8 cellular contexts compared by ENCODE assay signal in the genomic region with DNA sequence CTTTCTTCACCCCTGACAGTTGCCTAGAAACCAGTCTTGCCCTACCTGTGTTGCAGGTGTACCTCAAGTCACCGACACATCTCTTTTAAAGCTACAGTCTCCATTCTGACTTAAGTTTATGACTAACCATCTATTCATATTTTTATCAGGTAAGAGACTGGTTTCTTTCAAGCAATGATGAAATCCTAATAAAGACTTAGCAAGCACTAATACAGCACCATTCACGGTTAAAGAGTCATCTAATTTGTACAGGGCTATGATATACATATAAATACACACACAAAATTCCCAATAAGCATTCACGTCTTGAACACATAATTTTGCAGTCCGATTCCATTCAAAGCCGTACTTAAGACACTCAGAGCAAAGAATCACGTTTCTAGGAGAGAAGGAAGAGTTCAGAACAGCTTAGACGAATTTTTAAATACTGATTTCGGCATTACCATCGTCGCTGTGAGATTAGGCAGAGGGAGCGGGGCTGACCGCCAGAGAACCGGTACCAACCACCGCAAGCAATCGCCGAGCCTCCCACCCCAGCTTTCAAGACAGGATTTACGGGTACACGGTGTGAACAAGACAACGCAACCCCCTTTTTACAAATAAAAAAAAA. TPM values are rescaled to one million over a fixed set of nuclear protein-coding genes. Genes with fewer than 3 reads are reported as not detected.
A peak's percentile ranks its signal among the peaks of the same experiment; 100 is the strongest.
DNase-seq lines count a peak whose midpoint lies in the region; ATAC-seq lines count a peak whose summit lies in the region.

No MANE protein-coding gene starts in this region.

- DNase-seq in activated CD4-positive, alpha-beta T cell treated with anti-CD3 and anti-CD28 coated beads for 36 hours = no peak
- no peak for DNase-seq in activated CD4-positive, alpha-beta T cell treated with anti-CD3 and anti-CD28 coated beads for 48 hours
- no peak for DNase-seq in activated T-helper 2 cell treated with anti-CD3 and anti-CD28 coated beads, Interferon-gamma antibody, Interleukin-2, Interleukin-4, amounts not matched to agents 10 μg/mL and 5 μg/mL and 100 μg/mL, durations not matched to agents 14 hours and 24 hours and 36 hours (ENCODE audit: low spot score)
- no peak for DNase-seq in stimulated activated naive B cell treated with anti-CD40 and anti-IgM and Interleukin-4, amounts not matched to agents 10 μg/mL and 1 μg/mL and 100 μg/mL, for 72 hours
- no peak for DNase-seq in Karpas-422
- DNase-seq in NCI-H128 (lab: John Stamatoyannopoulos, UW; ENCODE audit: unreplicated experiment) = no peak

- CTCF ChIA-PET in activated CD4-positive, alpha-beta T cell treated with anti-CD3 and anti-CD28 coated beads for 36 hours (lab: Charles Lee) = interaction anchor here (1.0 to 2.1 kb wide), 3 partner anchors 10 to 50 kb away, joined by 4 to 14 read pairs (median 5); no protein-coding TSS in a partner anchor

- H3K4me3 Mint-ChIP-seq in activated CD4-positive, alpha-beta T cell treated with anti-CD3 and anti-CD28 coated beads for 36 hours = peak overlapping the region; percentile 78
- H3K4me3 Mint-ChIP-seq in activated T-helper 2 cell treated with anti-CD3 and anti-CD28 coated beads, Interferon-gamma antibody, Interleukin-2, Interleukin-4, amounts not matched to agents 10 μg/mL and 5 μg/mL and 100 μg/mL, durations not matched to agents 14 hours and 24 hours and 36 hours (ENCODE audit: low read depth) = peak overlapping the region; percentile 88
- H3K4me3 Mint-ChIP-seq in stimulated activated naive B cell treated with anti-CD40 and anti-IgM and Interleukin-4, amounts not matched to agents 10 μg/mL and 1 μg/mL and 100 μg/mL, for 72 hours = peak overlapping the region; percentile 84 to 87

- H3K9me3 Mint-ChIP-seq in activated CD4-positive, alpha-beta T cell treated with anti-CD3 and anti-CD28 coated beads for 36 hours (ENCODE audit: low read depth) = no peaks in the 10 kb centered on the region
- no peaks in the 10 kb centered on the region for H3K9me3 Mint-ChIP-seq in activated T-helper 2 cell treated with anti-CD3 and anti-CD28 coated beads, Interferon-gamma antibody, Interleukin-2, Interleukin-4, amounts not matched to agents 10 μg/mL and 5 μg/mL and 100 μg/mL, durations not matched to agents 14 hours and 24 hours and 36 hours
- no peaks in the 10 kb centered on the region for H3K9me3 Mint-ChIP-seq in stimulated activated naive B cell treated with anti-CD40 and anti-IgM and Interleukin-4, amounts not matched to agents 10 μg/mL and 1 μg/mL and 100 μg/mL, for 72 hours

- H3K36me3 ChIP-seq in Karpas-422 (ENCODE audit: insufficient read depth, low read length) = no peaks in the 10 kb centered on the region

- no peaks in the 10 kb centered on the region for H4K20me1 ChIP-seq in Karpas-422 (ENCODE audit: insufficient read depth, low read depth, low read length)

- H3K27me3 Mint-ChIP-seq in activated CD4-positive, alpha-beta T cell treated with anti-CD3 and anti-CD28 coated beads for 36 hours = peaks cover 23% of the 10 kb centered on the region
- H3K27me3 Mint-ChIP-seq in activated T-helper 2 cell treated with anti-CD3 and anti-CD28 coated beads, Interferon-gamma antibody, Interleukin-2, Interleukin-4, amounts not matched to agents 10 μg/mL and 5 μg/mL and 100 μg/mL, durations not matched to agents 14 hours and 24 hours and 36 hours (ENCODE audit: low read depth) = peaks cover 56% of the 10 kb centered on the region
- peaks cover 17 to 20% of the 10 kb centered on the region in 2 donors for H3K27me3 Mint-ChIP-seq in stimulated activated naive B cell treated with anti-CD40 and anti-IgM and Interleukin-4, amounts not matched to agents 10 μg/mL and 1 μg/mL and 100 μg/mL, for 72 hours

- no peaks in the 10 kb centered on the region for H3K36me3 Mint-ChIP-seq in activated CD4-positive, alpha-beta T cell treated with anti-CD3 and anti-CD28 coated beads for 36 hours (ENCODE audit: low read depth)
- H3K36me3 Mint-ChIP-seq in activated T-helper 2 cell treated with anti-CD3 and anti-CD28 coated beads, Interferon-gamma antibody, Interleukin-2, Interleukin-4, amounts not matched to agents 10 μg/mL and 5 μg/mL and 100 μg/mL, durations not matched to agents 14 hours and 24 hours and 36 hours (ENCODE audit: low read depth) = no peaks in the 10 kb centered on the region
- peaks cover 4 to 7% of the 10 kb centered on the region in 2 donors for H3K36me3 Mint-ChIP-seq in stimulated activated naive B cell treated with anti-CD40 and anti-IgM and Interleukin-4, amounts not matched to agents 10 μg/mL and 1 μg/mL and 100 μg/mL, for 72 hours

- H3K79me2 ChIP-seq in Karpas-422 (ENCODE audit: low read length) = no peaks in the 10 kb centered on the region

- peaks cover 13% of the 10 kb centered on the region for H3K4me1 Mint-ChIP-seq in activated CD4-positive, alpha-beta T cell treated with anti-CD3 and anti-CD28 coated beads for 36 hours
- H3K4me1 Mint-ChIP-seq in activated T-helper 2 cell treated with anti-CD3 and anti-CD28 coated beads, Interferon-gamma antibody, Interleukin-2, Interleukin-4, amounts not matched to agents 10 μg/mL and 5 μg/mL and 100 μg/mL, durations not matched to agents 14 hours and 24 hours and 36 hours (ENCODE audit: low read depth) = peaks cover 11% of the 10 kb centered on the region
- H3K4me1 Mint-ChIP-seq in stimulated activated naive B cell treated with anti-CD40 and anti-IgM and Interleukin-4, amounts not matched to agents 10 μg/mL and 1 μg/mL and 100 μg/mL, for 72 hours = peaks cover 11 to 14% of the 10 kb centered on the region in 2 donors

- H3K9ac ChIP-seq in Karpas-422 (ENCODE audit: low read length) = no peak overlapping the region

- no peak overlapping the region for H3K4me2 ChIP-seq in Karpas-422 (ENCODE audit: low read depth, low read length, poor library complexity, severe bottlenecking)

- H3K27ac Mint-ChIP-seq in activated CD4-positive, alpha-beta T cell treated with anti-CD3 and anti-CD28 coated beads for 36 hours = peak overlapping the region; percentile 67
- H3K27ac Mint-ChIP-seq in activated T-helper 2 cell treated with anti-CD3 and anti-CD28 coated beads, Interferon-gamma antibody, Interleukin-2, Interleukin-4, amounts not matched to agents 10 μg/mL and 5 μg/mL and 100 μg/mL, durations not matched to agents 14 hours and 24 hours and 36 hours = peak overlapping the region; percentile 24
- peak overlapping the region; percentile 86 for H3K27ac Mint-ChIP-seq in stimulated activated naive B cell treated with anti-CD40 and anti-IgM and Interleukin-4, amounts not matched to agents 10 μg/mL and 1 μg/mL and 100 μg/mL, for 72 hours

- H3K27ac ChIP-seq in Karpas-422 (ENCODE audit: low read length) = no peak overlapping the region

- no peaks in the 10 kb centered on the region for H3K4me1 ChIP-seq in Karpas-422 (ENCODE audit: low read length)

- H3K9me2 ChIP-seq in Karpas-422 (replicated peaks; ENCODE audit: insufficient read depth, low read length) = no peaks in the 10 kb centered on the region

- peak overlapping the region; percentile 79 for H3K4me3 ChIP-seq in iPS-18c (ENCODE audit: insufficient read depth, low read depth, low read length)
- no peak overlapping the region for H3K4me3 ChIP-seq in Karpas-422 (ENCODE audit: low read length)

- intact Hi-C loops in activated CD4-positive, alpha-beta T cell treated with anti-CD3 and anti-CD28 coated beads for 36 hours (cut with DNase I, micrococcal nuclease) = loop anchor here (5.0 kb wide), 2 partner anchors 127 to 142 kb away; no protein-coding TSS in a partner anchor
- intact Hi-C loops in activated T-helper 2 cell treated with anti-CD3 and anti-CD28 coated beads, Interferon-gamma antibody, Interleukin-2, Interleukin-4, amounts not matched to agents 10 μg/mL and 5 μg/mL and 100 μg/mL, durations not matched to agents 14 hours and 24 hours and 36 hours (cut with micrococcal nuclease) = no loop called here

- POLR2A ChIA-PET in activated CD4-positive, alpha-beta T cell treated with anti-CD3 and anti-CD28 coated beads for 36 hours (lab: Charles Lee) = no interaction called here

- H2AFZ ChIP-seq in Karpas-422 (ENCODE audit: low read length) = no peak overlapping the region

- H3K9me3 ChIP-seq in iPS-18c (ENCODE audit: control insufficient read depth, insufficient read depth, low read length) (no peaks in the 10 kb centered on the region), Karpas-422 (ENCODE audit: low read length) (no peaks in the 10 kb centered on the region)

- no peaks in the 10 kb centered on the region for H3K27me3 ChIP-seq in Karpas-422 (ENCODE audit: low read length)

- ATAC-seq in activated CD4-positive, alpha-beta T cell treated with anti-CD3 and anti-CD28 coated beads for 36 hours = no peak
- no peak for ATAC-seq in stimulated activated naive B cell treated with anti-CD40 and anti-IgM and Interleukin-4, amounts not matched to agents 10 μg/mL and 1 μg/mL and 100 μg/mL, for 72 hours (replicated peaks)
- no peak for ATAC-seq in HG03139 (IDR thresholded peaks at IDR 0.05; ENCODE audit: unreplicated experiment)

RNA-seq across cellular contexts. Expression of gene ERRFI1, which starts 0.9 kb away (rescaled TPM):
- 1 to 10 TPM; 1.3 to 1.5 TPM for total RNA-seq in activated CD4-positive, alpha-beta T cell treated with anti-CD3 and anti-CD28 coated beads for 36 hours
- total RNA-seq in activated T-helper 2 cell treated with anti-CD3 and anti-CD28 coated beads, Interferon-gamma antibody, Interleukin-2, Interleukin-4, amounts not matched to agents 10 μg/mL and 5 μg/mL and 100 μg/mL, durations not matched to agents 14 hours and 24 hours and 36 hours = 3.1 and 3.8 TPM in 2 replicates
- total RNA-seq in Karpas-422 (2014; rRNA removed; shearing (Covaris generic); ENCODE audit: low replicate concordance) = not detected in 2 replicates

Comparison
In these comparisons a context has a peak if more than half of its experiments do, and no peak if none do; other contexts are left out.
1. H3K27ac Mint-ChIP-seq: peak in every context shown above with its lines; median percentile 86 in stimulated activated naive B cell treated with anti-CD40 and anti-IgM and Interleukin-4, amounts not matched to agents 10 μg/mL and 1 μg/mL and 100 μg/mL, for 72 hours; 67 in activated CD4-positive, alpha-beta T cell treated with anti-CD3 and anti-CD28 coated beads for 36 hours; 24 in activated T-helper 2 cell treated with anti-CD3 and anti-CD28 coated beads, Interferon-gamma antibody, Interleukin-2, Interleukin-4, amounts not matched to agents 10 μg/mL and 5 μg/mL and 100 μg/mL, durations not matched to agents 14 hours and 24 hours and 36 hours.